In the genomic region with DNA sequence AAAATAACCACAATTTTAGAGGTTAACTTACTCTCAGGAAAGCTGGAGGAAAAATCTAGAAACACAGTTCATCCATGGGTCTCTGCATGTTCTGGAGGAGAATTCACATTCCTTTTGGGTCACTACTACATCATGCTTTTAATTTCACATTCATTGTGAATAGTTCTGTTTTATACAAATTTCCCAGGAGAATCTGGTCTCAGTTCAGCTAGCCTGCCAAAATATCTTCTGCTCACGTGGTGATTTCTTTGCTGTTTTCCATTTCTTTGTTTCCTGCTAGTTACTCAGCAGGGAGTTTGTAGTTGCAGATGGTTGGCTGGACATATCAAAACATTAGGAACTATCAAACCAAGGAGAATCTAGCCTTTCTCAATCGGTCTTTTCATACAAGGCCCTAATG, we compare ENCODE assay signal across 10 cellular contexts. TPM values are rescaled to one million over a fixed set of nuclear protein-coding genes. Genes with fewer than 3 reads are reported as not detected.
DNase-seq lines count a peak whose midpoint lies in the region; ATAC-seq and TF ChIP-seq lines count a peak whose summit lies in the region.
"Had no signal": no experiment of that assay in that cellular context is flagged by ENCODE, and none has a peak within 500 bp of the region (broad histone marks: within the 10 kb centered on the region; RNA-seq: fewer than 3 reads in every experiment).

A gene with protein sequence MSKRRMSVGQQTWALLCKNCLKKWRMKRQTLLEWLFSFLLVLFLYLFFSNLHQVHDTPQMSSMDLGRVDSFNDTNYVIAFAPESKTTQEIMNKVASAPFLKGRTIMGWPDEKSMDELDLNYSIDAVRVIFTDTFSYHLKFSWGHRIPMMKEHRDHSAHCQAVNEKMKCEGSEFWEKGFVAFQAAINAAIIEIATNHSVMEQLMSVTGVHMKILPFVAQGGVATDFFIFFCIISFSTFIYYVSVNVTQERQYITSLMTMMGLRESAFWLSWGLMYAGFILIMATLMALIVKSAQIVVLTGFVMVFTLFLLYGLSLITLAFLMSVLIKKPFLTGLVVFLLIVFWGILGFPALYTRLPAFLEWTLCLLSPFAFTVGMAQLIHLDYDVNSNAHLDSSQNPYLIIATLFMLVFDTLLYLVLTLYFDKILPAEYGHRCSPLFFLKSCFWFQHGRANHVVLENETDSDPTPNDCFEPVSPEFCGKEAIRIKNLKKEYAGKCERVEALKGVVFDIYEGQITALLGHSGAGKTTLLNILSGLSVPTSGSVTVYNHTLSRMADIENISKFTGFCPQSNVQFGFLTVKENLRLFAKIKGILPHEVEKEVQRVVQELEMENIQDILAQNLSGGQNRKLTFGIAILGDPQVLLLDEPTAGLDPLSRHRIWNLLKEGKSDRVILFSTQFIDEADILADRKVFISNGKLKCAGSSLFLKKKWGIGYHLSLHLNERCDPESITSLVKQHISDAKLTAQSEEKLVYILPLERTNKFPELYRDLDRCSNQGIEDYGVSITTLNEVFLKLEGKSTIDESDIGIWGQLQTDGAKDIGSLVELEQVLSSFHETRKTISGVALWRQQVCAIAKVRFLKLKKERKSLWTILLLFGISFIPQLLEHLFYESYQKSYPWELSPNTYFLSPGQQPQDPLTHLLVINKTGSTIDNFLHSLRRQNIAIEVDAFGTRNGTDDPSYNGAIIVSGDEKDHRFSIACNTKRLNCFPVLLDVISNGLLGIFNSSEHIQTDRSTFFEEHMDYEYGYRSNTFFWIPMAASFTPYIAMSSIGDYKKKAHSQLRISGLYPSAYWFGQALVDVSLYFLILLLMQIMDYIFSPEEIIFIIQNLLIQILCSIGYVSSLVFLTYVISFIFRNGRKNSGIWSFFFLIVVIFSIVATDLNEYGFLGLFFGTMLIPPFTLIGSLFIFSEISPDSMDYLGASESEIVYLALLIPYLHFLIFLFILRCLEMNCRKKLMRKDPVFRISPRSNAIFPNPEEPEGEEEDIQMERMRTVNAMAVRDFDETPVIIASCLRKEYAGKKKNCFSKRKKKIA (N-terminal part only) (minus strand): TSS at position 93 of the 400 bp plus-strand sequence. CDS start 9,801 bp downstream, outside the sequence.

- no peak for DNase-seq in breast epithelium (ENCODE audit: low spot score in 2 of 2)
- DNase-seq in MCF 10A (ENCODE audit: unreplicated experiment) = no peak
- DNase-seq in fibroblast of mammary gland (ENCODE audit: low read depth) = peak; percentile 95
- DNase-seq in neuronal stem cell (ENCODE audit: low spot score) = no peak
- DNase-seq in aorta = no peak
- no peak for DNase-seq in activated CD4-positive, alpha-beta T cell treated with anti-CD3 and anti-CD28 coated beads, Interleukin-2, amount 10 ng/mL, durations not matched to agents 24 days and 14 days
- no peak for DNase-seq in SKM-1 (lab: John Stamatoyannopoulos, UW; ENCODE audit: unreplicated experiment)
- DNase-seq: T-helper 17 cell had no signal

- no peaks in the 10 kb centered on the region for H3K4me1 ChIP-seq in breast epithelium
- H3K4me1 ChIP-seq in neuronal stem cell (ENCODE audit: control insufficient read depth in 2 of 2, insufficient read depth in 1 of 2, low read depth in 1 of 2, low read length in 2 of 2) = peaks cover 0 to 10% of the 10 kb centered on the region in 2 donors
- H3K4me1 ChIP-seq in aorta (ENCODE audit: control insufficient read depth in 1 of 2, insufficient read depth in 2 of 2, low read length in 2 of 2) = no peaks in the 10 kb centered on the region

- peaks cover 17% of the 10 kb centered on the region for H3K4me1 Mint-ChIP-seq in MCF 10A (ENCODE audit: insufficient read depth, unreplicated experiment)
- H3K4me1 Mint-ChIP-seq in activated CD4-positive, alpha-beta T cell treated with anti-CD3 and anti-CD28 coated beads, Interleukin-2, amount 10 ng/mL, durations not matched to agents 24 days and 14 days = peaks cover 8% of the 10 kb centered on the region

- no peak within 1 kb of the TSS for H3K4ac ChIP-seq in neuronal stem cell (ENCODE audit: low read length)

- no peak within 1 kb of the TSS for H2BK5ac ChIP-seq in neuronal stem cell (ENCODE audit: low read length)

- H4K91ac ChIP-seq in neuronal stem cell (ENCODE audit: low read depth, low read length, poor library complexity) = no peak within 1 kb of the TSS

- no peak within 1 kb of the TSS for H3K9ac ChIP-seq in neuronal stem cell (ENCODE audit: low read depth, low read length, poor library complexity)

- H3K27me3 ChIP-seq in breast epithelium (no peaks in the 10 kb centered on the region), neuronal stem cell (ENCODE audit: control insufficient read depth in 3 of 3, insufficient read depth in 3 of 3, low read depth in 1 of 3, low read length in 3 of 3) (no peaks in the 10 kb centered on the region), aorta (ENCODE audit: control insufficient read depth in 1 of 2, insufficient read depth in 2 of 2, low read length in 1 of 2) (no peaks in the 10 kb centered on the region)

- H3K18ac ChIP-seq in neuronal stem cell (ENCODE audit: low read length) = no peak within 1 kb of the TSS

- H3K4me2 ChIP-seq in neuronal stem cell (ENCODE audit: insufficient read depth, low read length, poor library complexity, severe bottlenecking) = no peak within 1 kb of the TSS

- H2BK12ac ChIP-seq in neuronal stem cell (ENCODE audit: low read length) = no peak within 1 kb of the TSS

- H3K9me3 Mint-ChIP-seq in MCF 10A (ENCODE audit: unreplicated experiment) = no peaks in the 10 kb centered on the region
- H3K9me3 Mint-ChIP-seq in activated CD4-positive, alpha-beta T cell treated with anti-CD3 and anti-CD28 coated beads, Interleukin-2, amount 10 ng/mL, durations not matched to agents 24 days and 14 days = peaks cover 5% of the 10 kb centered on the region

- H2BK120ac ChIP-seq in neuronal stem cell (ENCODE audit: low read depth, low read length) = no peak within 1 kb of the TSS

- H3K36me3 Mint-ChIP-seq in MCF 10A (ENCODE audit: insufficient read depth, unreplicated experiment) = no peaks in the 10 kb centered on the region
- no peaks in the 10 kb centered on the region for H3K36me3 Mint-ChIP-seq in activated CD4-positive, alpha-beta T cell treated with anti-CD3 and anti-CD28 coated beads, Interleukin-2, amount 10 ng/mL, durations not matched to agents 24 days and 14 days (ENCODE audit: low read depth)

- no peak within 1 kb of the TSS for H2BK15ac ChIP-seq in neuronal stem cell (ENCODE audit: low read length)

- no peak for TF ChIP-seq CTCF in breast epithelium (IDR thresholded peaks at IDR 0.05)
- TF ChIP-seq CTCF in MCF 10A (IDR thresholded peaks at IDR 0.05; ENCODE audit: unreplicated experiment) = no peak
- no peak for TF ChIP-seq CTCF in fibroblast of mammary gland (conservative IDR thresholded peaks at IDR 0.05; ENCODE audit: control insufficient read depth, insufficient read depth, low read depth, low read length)

- H3K14ac ChIP-seq in neuronal stem cell (ENCODE audit: low read length) = no peak within 1 kb of the TSS

- no CpG with 5 or more reads among the region's 2 CpGs for WGBS in neuronal stem cell (ENCODE audit: extremely low coverage in 2 of 2, insufficient read length in 2 of 2, insufficient replicate concordance in 1 of 2), 2 donors
- WGBS in aorta, 2 donors = 0 to 7% methylated on average over 2 of the region's 2 CpGs

- peak within 1 kb of the TSS; percentile 58 to 73 for H3K27ac ChIP-seq in breast epithelium
- H3K27ac ChIP-seq in neuronal stem cell (replicated peaks; ENCODE audit: low read length) = no peak within 1 kb of the TSS
- H3K27ac ChIP-seq in aorta (ENCODE audit: low read depth in 1 of 2, low read length in 2 of 2) = no peak within 1 kb of the TSS

- H3K36me3 ChIP-seq in breast epithelium (no peaks in the 10 kb centered on the region), neuronal stem cell (replicated peaks in 1 of 2; ENCODE audit: control insufficient read depth in 2 of 2, insufficient read depth in 2 of 2, low read length in 2 of 2) (no peaks in the 10 kb centered on the region), aorta (ENCODE audit: control insufficient read depth in 1 of 2, insufficient read depth in 2 of 2, low read length in 1 of 2) (no peaks in the 10 kb centered on the region)

- CTCF ChIA-PET in MCF 10A (lab: Yijun Ruan, JAX) = no interaction called here

- intact Hi-C loops in breast epithelium (cut with DNase I; ENCODE audit: low total_unique reads) (no loop called here), MCF 10A (cut with micrococcal nuclease) (no loop called here), aorta (cut with DNase I) (no loop called here)
- intact Hi-C loops in activated CD4-positive, alpha-beta T cell treated with anti-CD3 and anti-CD28 coated beads, Interleukin-2, amount 10 ng/mL, durations not matched to agents 24 days and 14 days (cut with micrococcal nuclease) = no loop called here

- H3K23ac ChIP-seq in neuronal stem cell (ENCODE audit: low read depth, low read length, poor library complexity) = no peak within 1 kb of the TSS

- H2AK5ac ChIP-seq in neuronal stem cell (ENCODE audit: low read depth, low read length) = no peak within 1 kb of the TSS

- POLR2A ChIA-PET in MCF 10A (lab: Yijun Ruan, JAX) = no interaction called here

- ATAC-seq in aorta (ENCODE audit: low FRiP score) (peak; percentile 79), GM21723 (IDR thresholded peaks at IDR 0.05; ENCODE audit: unreplicated experiment) (no peak)
- ATAC-seq: T-helper 17 cell had no signal

- H3K79me1 ChIP-seq in neuronal stem cell (ENCODE audit: low read depth, low read length) = no peaks in the 10 kb centered on the region

- peak within 1 kb of the TSS in 2 of 3 donors; percentile 28 to 42 for H3K4me3 ChIP-seq in breast epithelium
- peak within 1 kb of the TSS; percentile 24 for H3K4me3 ChIP-seq in fibroblast of mammary gland (ENCODE audit: control insufficient read depth, low read depth, low read length)
- H3K4me3 ChIP-seq in neuronal stem cell (ENCODE audit: low read length in 2 of 2) = no peak within 1 kb of the TSS
- no peak within 1 kb of the TSS for H3K4me3 ChIP-seq in aorta (ENCODE audit: low read length in 2 of 2)

- peak within 1 kb of the TSS; percentile 85 for H2AFZ ChIP-seq in neuronal stem cell (ENCODE audit: low read length)

- H3K9me3 ChIP-seq in breast epithelium (no peaks in the 10 kb centered on the region), neuronal stem cell (replicated peaks in 1 of 2; ENCODE audit: control insufficient read depth in 2 of 2, insufficient read depth in 1 of 2, low read depth in 1 of 2, low read length in 2 of 2) (peaks cover 0 to 4% of the 10 kb centered on the region in 2 donors), aorta (ENCODE audit: control insufficient read depth, low read length) (no peaks in the 10 kb centered on the region)

- no peaks in the 10 kb centered on the region for H3K27me3 Mint-ChIP-seq in MCF 10A (ENCODE audit: insufficient read depth, unreplicated experiment)
- peaks cover 11% of the 10 kb centered on the region for H3K27me3 Mint-ChIP-seq in activated CD4-positive, alpha-beta T cell treated with anti-CD3 and anti-CD28 coated beads, Interleukin-2, amount 10 ng/mL, durations not matched to agents 24 days and 14 days
- H3K27me3 Mint-ChIP-seq: T-helper 17 cell had no signal

- H4K8ac ChIP-seq in neuronal stem cell (ENCODE audit: low read depth, low read length) = no peak within 1 kb of the TSS

- H3K4me3 Mint-ChIP-seq in MCF 10A (ENCODE audit: unreplicated experiment) = no peak within 1 kb of the TSS
- no peak within 1 kb of the TSS for H3K4me3 Mint-ChIP-seq in activated CD4-positive, alpha-beta T cell treated with anti-CD3 and anti-CD28 coated beads, Interleukin-2, amount 10 ng/mL, durations not matched to agents 24 days and 14 days
- H3K4me3 Mint-ChIP-seq: T-helper 17 cell had no signal

- no TSS peak for BruUV-seq in MCF 10A (replicated peaks; lab: Mats Ljungman, UMichigan)

- no peak for TF ChIP-seq POLR2A in breast epithelium (IDR thresholded peaks at IDR 0.05)

- H3K27ac Mint-ChIP-seq in MCF 10A (ENCODE audit: low read depth, unreplicated experiment) = no peak within 1 kb of the TSS
- H3K27ac Mint-ChIP-seq in activated CD4-positive, alpha-beta T cell treated with anti-CD3 and anti-CD28 coated beads, Interleukin-2, amount 10 ng/mL, durations not matched to agents 24 days and 14 days = no peak within 1 kb of the TSS
- H3K27ac Mint-ChIP-seq: T-helper 17 cell had no signal

RNA-seq across cellular contexts. Expression of the gene that starts here (rescaled TPM):
- total RNA-seq in breast epithelium = 10 to 100 TPM; 18.0 to 92.7 (median 56.7) TPM
- 4.5 and 7.8 TPM in 2 replicates for total RNA-seq in MCF 10A (2022)
- not detected for polyA plus RNA-seq in neuronal stem cell (2013, experiment 1 of 2)
- polyA plus RNA-seq in neuronal stem cell (2013, experiment 2 of 2) = under 0.01 TPM
- total RNA-seq in aorta = 100 to 1,000 TPM in 1 of 2 donors, 10 to 100 TPM in 1; 25.1 to 100 TPM
- 10 to 100 TPM in 1 of 2 donors, 1 to 10 TPM in 1; 1.4 to 25.0 TPM for polyA plus RNA-seq in aorta
- total RNA-seq in activated CD4-positive, alpha-beta T cell treated with anti-CD3 and anti-CD28 coated beads, Interleukin-2, amount 10 ng/mL, durations not matched to agents 24 days and 14 days = 0.07 TPM in 1 of 2 replicates, not detected in the other
- total RNA-seq: H1 had no signal
- polyA plus RNA-seq: H1 had no signal

Comparison
In these comparisons a context has a peak if more than half of its experiments do, and no peak if none do; other contexts are left out.
1. H3K27ac ChIP-seq: peak in breast epithelium (2 of 2); none in neuronal stem cell (single experiment) and aorta (0 of 2).
2. H3K4me3 ChIP-seq: peak in breast epithelium (2 of 3) and fibroblast of mammary gland (single experiment); none in neuronal stem cell (0 of 2) and aorta (0 of 2).